8 cellular contexts compared by ENCODE assay signal in the genomic region with DNA sequence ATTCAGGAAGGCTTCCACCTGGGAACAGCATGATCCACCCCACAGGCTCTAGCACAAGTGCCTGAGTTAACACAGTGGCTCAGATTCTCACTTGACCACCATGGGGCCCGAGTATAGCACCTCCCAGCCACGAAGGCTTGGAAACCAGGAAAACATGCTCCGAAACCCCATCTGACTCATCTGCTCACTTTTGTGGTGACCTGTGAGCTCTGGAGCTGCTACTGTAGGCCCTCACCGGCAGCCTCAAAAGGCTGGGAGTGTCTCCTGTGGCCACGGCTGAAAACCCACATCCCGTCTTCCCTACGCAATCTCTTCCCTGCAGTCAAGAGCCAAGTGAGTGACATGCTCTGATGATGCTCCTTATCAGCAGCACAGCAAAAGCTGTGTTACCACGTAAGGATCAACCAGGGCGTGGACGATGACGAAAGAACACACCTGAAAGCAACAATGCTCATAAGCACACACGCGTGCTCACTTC.
DNase-seq lines count a peak whose midpoint lies in the region; ATAC-seq and TF ChIP-seq lines count a peak whose summit lies in the region.

No MANE protein-coding gene starts in this region.

- H3K36me3 Mint-ChIP-seq in CD4-positive, alpha-beta memory T cell: peaks cover 2 to 6% of the 10 kb centered on the region in 2 donors
- H3K36me3 Mint-ChIP-seq in activated CD8-positive, alpha-beta memory T cell treated with anti-CD3 and anti-CD28 coated beads, Interleukin-2, amount 10 ng/mL, durations not matched to agents 7 days and 5 days: peaks cover 10% of the 10 kb centered on the region

- peak overlapping the region; percentile 98 for H3K27ac ChIP-seq in CD4-positive, alpha-beta memory T cell (ENCODE audit: low read depth, low read length)
- H3K27ac ChIP-seq in foreskin keratinocyte (peak overlapping the region; percentile 70), aorta (ENCODE audit: low read depth in 1 of 2, low read length in 2 of 2) (no peak overlapping the region)

- H3K27ac Mint-ChIP-seq in CD4-positive, alpha-beta memory T cell: peak overlapping the region; percentile 97 to 100 (median 100)
- peak overlapping the region; percentile 88 for H3K27ac Mint-ChIP-seq in activated CD8-positive, alpha-beta memory T cell treated with anti-CD3 and anti-CD28 coated beads, Interleukin-2, amount 10 ng/mL, durations not matched to agents 7 days and 5 days

- 95% methylated on average over 13 of the region's 13 CpGs for WGBS in aorta, 2 donors

- peaks cover 46 to 66% (median 55%) of the 10 kb centered on the region in 4 donors for H3K4me1 Mint-ChIP-seq in CD4-positive, alpha-beta memory T cell
- peaks cover 61% of the 10 kb centered on the region for H3K4me1 Mint-ChIP-seq in activated CD8-positive, alpha-beta memory T cell treated with anti-CD3 and anti-CD28 coated beads, Interleukin-2, amount 10 ng/mL, durations not matched to agents 7 days and 5 days

- POLR2A ChIA-PET in CD4-positive, alpha-beta memory T cell (lab: Charles Lee; ENCODE audit: partially characterized antibody): interaction anchor here (0.7 to 4.1 kb wide), 15 partner anchors 9 to 682 kb away, joined by 3 to 49 read pairs (median 4); partner anchors contain the start of genes GFI1 and TGFBR3

- TF ChIP-seq CTCF in foreskin keratinocyte (conservative IDR thresholded peaks at IDR 0.05): peak; percentile 20

- H3K9me3 ChIP-seq in CD4-positive, alpha-beta memory T cell (ENCODE audit: control insufficient read depth in 1 of 2, low read length in 2 of 2): no peaks in the 10 kb centered on the region
- no peaks in the 10 kb centered on the region for H3K9me3 ChIP-seq in aorta (ENCODE audit: control insufficient read depth, low read length)

- CTCF ChIA-PET in CD4-positive, alpha-beta memory T cell (lab: Charles Lee; ENCODE audit: partially characterized antibody): interaction anchor here (1.6 to 5.2 kb wide), 4 partner anchors 12 to 291 kb away, joined by 3 to 24 read pairs (median 9); partner anchors contain the start of gene TGFBR3
- CTCF ChIA-PET in activated CD8-positive, alpha-beta memory T cell treated with anti-CD3 and anti-CD28 coated beads, Interleukin-2, amount 10 ng/mL, durations not matched to agents 7 days and 5 days (lab: Charles Lee): interaction anchor here (0.6 to 2.6 kb wide), 7 partner anchors 15 to 297 kb away, joined by 3 to 13 read pairs (median 4); no protein-coding TSS in a partner anchor

- intact Hi-C loops in CD4-positive, alpha-beta memory T cell (cut with micrococcal nuclease): loop anchor here (1.0 to 10.0 kb wide), 9 partner anchors 12 to 1180 kb away; partner anchors contain the start of genes BRDT, CDC7, GFI1 and ZNF644
- intact Hi-C loops in aorta (cut with DNase I): no loop called here

- no peaks in the 10 kb centered on the region for H3K27me3 ChIP-seq in CD4-positive, alpha-beta memory T cell (ENCODE audit: insufficient read depth, low read length)
- H3K27me3 ChIP-seq in foreskin keratinocyte (no peaks in the 10 kb centered on the region), aorta (ENCODE audit: control insufficient read depth in 1 of 2, insufficient read depth in 2 of 2, low read length in 1 of 2) (no peaks in the 10 kb centered on the region)

- H3K9me3 Mint-ChIP-seq in CD4-positive, alpha-beta memory T cell: no peaks in the 10 kb centered on the region
- H3K9me3 Mint-ChIP-seq in activated CD8-positive, alpha-beta memory T cell treated with anti-CD3 and anti-CD28 coated beads, Interleukin-2, amount 10 ng/mL, durations not matched to agents 7 days and 5 days (ENCODE audit: low read depth): no peaks in the 10 kb centered on the region

- H3K27me3 Mint-ChIP-seq in CD4-positive, alpha-beta memory T cell: no peaks in the 10 kb centered on the region
- H3K27me3 Mint-ChIP-seq in activated CD8-positive, alpha-beta memory T cell treated with anti-CD3 and anti-CD28 coated beads, Interleukin-2, amount 10 ng/mL, durations not matched to agents 7 days and 5 days: peaks cover 14% of the 10 kb centered on the region

- peaks cover 52% of the 10 kb centered on the region for H3K4me1 ChIP-seq in CD4-positive, alpha-beta memory T cell (ENCODE audit: insufficient read depth, low read length)
- H3K4me1 ChIP-seq in foreskin keratinocyte (peaks cover 9% of the 10 kb centered on the region), aorta (ENCODE audit: control insufficient read depth in 1 of 2, insufficient read depth in 2 of 2, low read length in 2 of 2) (peaks cover 0 to 1% of the 10 kb centered on the region in 2 donors)

- peak overlapping the region; percentile 27 to 61 for H3K4me3 ChIP-seq in CD4-positive, alpha-beta memory T cell (ENCODE audit: low read length in 2 of 2)
- no peak overlapping the region for H3K4me3 ChIP-seq in aorta (ENCODE audit: low read length in 2 of 2)

- ATAC-seq in HG03521 (IDR thresholded peaks at IDR 0.05; ENCODE audit: unreplicated experiment) (peak; percentile 26), foreskin keratinocyte (peak; percentile 92), aorta (ENCODE audit: low FRiP score) (no peak)
- ATAC-seq in activated CD8-positive, alpha-beta memory T cell treated with anti-CD3 and anti-CD28 coated beads, Interleukin-2, amount 10 ng/mL, durations not matched to agents 7 days and 5 days: peak; percentile 69

- no peaks in the 10 kb centered on the region for H3K36me3 ChIP-seq in CD4-positive, alpha-beta memory T cell (ENCODE audit: insufficient read depth, low read length)
- H3K36me3 ChIP-seq in aorta (ENCODE audit: control insufficient read depth in 1 of 2, insufficient read depth in 2 of 2, low read length in 1 of 2): no peaks in the 10 kb centered on the region

- DNase-seq in CD4-positive, alpha-beta memory T cell: peak; percentile 91 to 98 (median 94)
- DNase-seq in activated CD8-positive, alpha-beta memory T cell treated with anti-CD3 and anti-CD28 coated beads, Interleukin-2, amount 10 ng/mL, durations not matched to agents 7 days and 5 days: peak; percentile 91
- DNase-seq in foreskin keratinocyte (peak; percentile 94 to 95), NCI-H2029 (lab: John Stamatoyannopoulos, UW) (no peak), NCI-H82 (lab: John Stamatoyannopoulos, UW) (no peak), aorta (no peak)
- DNase-seq in stimulated activated CD8-positive, alpha-beta memory T cell treated with anti-CD3 and anti-CD28 coated beads, Interleukin-4, amount 100 ng/mL, for 4 hours (ENCODE audit: low read depth in 2 of 2, low spot score in 1 of 2): peak; percentile 28 to 48

- peak overlapping the region; percentile 73 to 90 (median 80) for H3K4me3 Mint-ChIP-seq in CD4-positive, alpha-beta memory T cell
- H3K4me3 Mint-ChIP-seq in activated CD8-positive, alpha-beta memory T cell treated with anti-CD3 and anti-CD28 coated beads, Interleukin-2, amount 10 ng/mL, durations not matched to agents 7 days and 5 days: peak overlapping the region; percentile 65

Comparison
In these comparisons a context has a peak if more than half of its experiments do, and no peak if none do; other contexts are left out.
1. DNase-seq: peak in CD4-positive, alpha-beta memory T cell (5 of 5), activated CD8-positive, alpha-beta memory T cell treated with anti-CD3 and anti-CD28 coated beads, Interleukin-2, amount 10 ng/mL, durations not matched to agents 7 days and 5 days (single experiment), foreskin keratinocyte (2 of 2) and stimulated activated CD8-positive, alpha-beta memory T cell treated with anti-CD3 and anti-CD28 coated beads, Interleukin-4, amount 100 ng/mL, for 4 hours (2 of 2); none in NCI-H2029 (single experiment), NCI-H82 (single experiment) and aorta (0 of 2).
2. H3K27ac ChIP-seq: peak in CD4-positive, alpha-beta memory T cell (single experiment) and foreskin keratinocyte (single experiment); none in aorta (0 of 2).
3. H3K4me3 ChIP-seq: peak in CD4-positive, alpha-beta memory T cell (2 of 2); none in aorta (0 of 2).